23 cellular contexts compared by ENCODE assay signal in genomic region chr6:125233216-125233615, GRCh38.
"Had no signal": no experiment of that assay in that cellular context is flagged by ENCODE, and none has a peak within 500 bp of the region (broad histone marks: within the 10 kb centered on the region; RNA-seq: fewer than 3 reads in every experiment).

No MANE protein-coding gene starts in this region.

- H3K9me3 Mint-ChIP-seq: activated B cell treated with CpG ODN at 0.5 μM for 24 hours; activated naive CD4-positive, alpha-beta T cell treated with anti-CD3 and anti-CD28 coated beads for 36 hours; activated naive CD8-positive, alpha-beta T cell treated with anti-CD3 and anti-CD28 coated beads, Interleukin-2, amount 10 ng/mL, durations not matched to agents 7 days and 5 days; dendritic cell treated with granulocyte-macrophage colony-stimulating factor and Interleukin-4, amounts not matched to agents 40 ng/mL and 50 ng/mL, for 4 days; naive thymus-derived CD4-positive, alpha-beta T cell had no signal

- DNase-seq: activated B cell treated with CpG ODN at 0.5 μM for 24 hours; activated CD4-positive, alpha-beta T cell treated with anti-CD3 and anti-CD28 coated beads for 36 hours; activated CD4-positive, alpha-beta T cell treated with anti-CD3 and anti-CD28 coated beads, Interleukin-2, amount 50 U/mL, for 4 hours; activated CD8-positive, alpha-beta memory T cell treated with anti-CD3 and anti-CD28 coated beads for 24 hours; activated CD8-positive, alpha-beta memory T cell treated with anti-CD3 and anti-CD28 coated beads, Interleukin-2, amount 50 U/mL, for 4 hours; activated effector memory CD4-positive, alpha-beta T cell treated with Interleukin-2 at 50 U/mL for 16 hours; activated naive CD4-positive, alpha-beta T cell treated with anti-CD3 and anti-CD28 coated beads for 36 hours; activated naive CD8-positive, alpha-beta T cell treated with anti-CD3 and anti-CD28 coated beads, Interleukin-2, amount 10 ng/mL, durations not matched to agents 7 days and 5 days; activated T-cell treated with anti-CD3 and anti-CD28 coated beads, Interleukin-2, amount 50 U/mL, for 48 hours; anterior cingulate cortex; body of pancreas; effector CD4-positive, alpha-beta T cell; erythroblast; naive thymus-derived CD4-positive, alpha-beta T cell; spleen; stimulated activated CD4-positive, alpha-beta T cell treated with anti-CD3 and anti-CD28 coated beads, Interleukin-4, amount 100 ng/mL, for 1 hour; stimulated activated naive CD8-positive, alpha-beta T cell treated with anti-CD3 and anti-CD28 coated beads, Interleukin-15, Interleukin-2, amounts not matched to agents 100 U/mL and 50 U/mL, for 24 hours; T-helper 9 cell had no signal

- H3K4me1 ChIP-seq: foreskin keratinocyte, spleen had no signal

- H3K4me3 ChIP-seq: body of pancreas, cardiac muscle cell, lung, spleen had no signal

- ATAC-seq: activated CD4-positive, alpha-beta T cell treated with anti-CD3 and anti-CD28 coated beads for 36 hours; body of pancreas; foreskin keratinocyte; left lobe of liver; naive thymus-derived CD4-positive, alpha-beta T cell; stimulated activated naive CD8-positive, alpha-beta T cell treated with anti-CD3 and anti-CD28 coated beads, Interleukin-15, Interleukin-2, amounts not matched to agents 100 U/mL and 50 U/mL, for 24 hours had no signal

- H3K27me3 ChIP-seq: body of pancreas, cardiac muscle cell, foreskin keratinocyte, spleen had no signal

- H3K27me3 Mint-ChIP-seq: activated CD4-positive, alpha-beta T cell treated with anti-CD3 and anti-CD28 coated beads for 36 hours; dendritic cell treated with granulocyte-macrophage colony-stimulating factor and Interleukin-4, amounts not matched to agents 40 ng/mL and 50 ng/mL, for 4 days had no signal

- H3K27ac ChIP-seq: body of pancreas, cardiac muscle cell, foreskin keratinocyte had no signal

- H3K9me3 ChIP-seq: body of pancreas, spleen had no signal

- H3K4me1 Mint-ChIP-seq: activated B cell treated with CpG ODN at 0.5 μM for 24 hours; activated CD4-positive, alpha-beta T cell treated with anti-CD3 and anti-CD28 coated beads for 36 hours; activated naive CD8-positive, alpha-beta T cell treated with anti-CD3 and anti-CD28 coated beads, Interleukin-2, amount 10 ng/mL, durations not matched to agents 7 days and 5 days had no signal

- H3K36me3 Mint-ChIP-seq: activated naive CD8-positive, alpha-beta T cell treated with anti-CD3 and anti-CD28 coated beads, Interleukin-2, amount 10 ng/mL, durations not matched to agents 7 days and 5 days; naive thymus-derived CD4-positive, alpha-beta T cell had no signal

- H3K36me3 ChIP-seq: cardiac muscle cell, spleen had no signal

- H3K4me3 Mint-ChIP-seq: activated B cell treated with CpG ODN at 0.5 μM for 24 hours; activated CD4-positive, alpha-beta T cell treated with anti-CD3 and anti-CD28 coated beads for 36 hours; activated naive CD4-positive, alpha-beta T cell treated with anti-CD3 and anti-CD28 coated beads for 36 hours; activated naive CD8-positive, alpha-beta T cell treated with anti-CD3 and anti-CD28 coated beads, Interleukin-2, amount 10 ng/mL, durations not matched to agents 7 days and 5 days; dendritic cell treated with granulocyte-macrophage colony-stimulating factor and Interleukin-4, amounts not matched to agents 40 ng/mL and 50 ng/mL, for 4 days; naive thymus-derived CD4-positive, alpha-beta T cell had no signal
